ENCODE assay signal across 24 cellular contexts in the genomic region with DNA sequence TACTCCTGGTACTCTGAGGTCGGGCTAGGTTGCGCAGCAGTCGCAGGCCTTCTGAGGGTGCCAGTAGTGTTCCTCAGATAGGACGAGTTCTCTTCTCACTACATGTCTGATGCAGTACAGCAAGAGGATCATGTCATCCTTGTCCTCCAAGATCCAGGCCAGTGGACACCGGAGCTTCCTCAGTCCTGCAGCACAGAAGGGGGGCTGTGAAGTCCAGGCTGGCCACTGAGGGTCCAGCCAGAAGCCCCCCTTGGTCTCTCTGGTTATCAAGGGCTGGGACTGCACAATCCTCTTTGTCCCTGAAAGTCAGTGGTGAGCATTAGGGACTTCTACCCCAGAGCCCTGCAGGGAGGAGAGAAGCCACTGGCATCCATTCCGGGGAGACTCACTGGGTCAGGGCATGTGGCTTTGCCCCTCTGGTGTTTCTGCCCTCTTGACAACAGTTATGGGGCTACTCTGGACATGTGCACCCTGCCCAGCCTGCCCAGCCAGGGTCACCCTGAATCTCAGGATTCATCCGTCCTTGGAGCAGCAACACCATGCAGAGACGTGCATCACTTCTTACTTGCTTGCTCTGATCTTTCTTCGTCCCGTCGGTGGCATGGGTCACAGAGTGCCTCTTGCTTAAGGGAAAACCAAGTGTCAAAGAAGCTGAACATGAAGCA.
DNase-seq lines count a peak whose midpoint lies in the region; ATAC-seq and TF ChIP-seq lines count a peak whose summit lies in the region.
"Had no signal": no experiment of that assay in that cellular context is flagged by ENCODE, and none has a peak within 500 bp of the region (broad histone marks: within the 10 kb centered on the region; RNA-seq: fewer than 3 reads in every experiment).

No MANE protein-coding gene starts in this region.

- H3K9me3 ChIP-seq in right lobe of liver (no peaks in the 10 kb centered on the region), suprapubic skin (no peaks in the 10 kb centered on the region)
- H3K9me3 ChIP-seq: body of pancreas, esophagus squamous epithelium, gastrocnemius medialis, thyroid gland had no signal

- no peaks in the 10 kb centered on the region for H3K4me1 Mint-ChIP-seq in activated T-helper 2 cell treated with anti-CD3 and anti-CD28 coated beads, Interferon-gamma antibody, Interleukin-2, Interleukin-4, amounts not matched to agents 10 μg/mL and 5 μg/mL and 100 μg/mL, durations not matched to agents 14 hours and 24 hours and 36 hours (ENCODE audit: low read depth)
- H3K4me1 Mint-ChIP-seq: CD4-positive, alpha-beta memory T cell had no signal

- no peaks in the 10 kb centered on the region for H3K36me3 Mint-ChIP-seq in activated T-helper 2 cell treated with anti-CD3 and anti-CD28 coated beads, Interferon-gamma antibody, Interleukin-2, Interleukin-4, amounts not matched to agents 10 μg/mL and 5 μg/mL and 100 μg/mL, durations not matched to agents 14 hours and 24 hours and 36 hours (ENCODE audit: low read depth)
- H3K36me3 Mint-ChIP-seq: CD4-positive, alpha-beta memory T cell had no signal

- no peak for TF ChIP-seq EP300 in suprapubic skin (IDR thresholded peaks at IDR 0.05)

- H3K4me3 Mint-ChIP-seq in activated T-helper 2 cell treated with anti-CD3 and anti-CD28 coated beads, Interferon-gamma antibody, Interleukin-2, Interleukin-4, amounts not matched to agents 10 μg/mL and 5 μg/mL and 100 μg/mL, durations not matched to agents 14 hours and 24 hours and 36 hours (ENCODE audit: low read depth): no peak overlapping the region
- H3K4me3 Mint-ChIP-seq: CD4-positive, alpha-beta memory T cell had no signal

- peak; percentile 47 for DNase-seq in activated CD8-positive, alpha-beta memory T cell treated with anti-CD3 and anti-CD28 coated beads for 24 hours
- DNase-seq in activated CD8-positive, alpha-beta memory T cell treated with anti-CD3 and anti-CD28 coated beads, Interleukin-2, amount 50 U/mL, for 4 hours: no peak
- DNase-seq in activated T-helper 2 cell treated with anti-CD3 and anti-CD28 coated beads, Interferon-gamma antibody, Interleukin-2, Interleukin-4, amounts not matched to agents 10 μg/mL and 5 μg/mL and 100 μg/mL, durations not matched to agents 14 hours and 24 hours and 36 hours (ENCODE audit: low spot score): peak; percentile 7
- peak in 2 of 3 donors; percentile 10 to 41 for DNase-seq in right lobe of liver
- peak; percentile 58 to 69 for DNase-seq in suprapubic skin (ENCODE audit: low spot score in 2 of 2)
- DNase-seq in SHP77 treated with DMSO at 0.1 percent for 48 hours (lab: John Stamatoyannopoulos, UW): no peak
- no peak for DNase-seq in C1 segment of cervical spinal cord (lab: John Stamatoyannopoulos, UW)
- DNase-seq: activated CD4-positive, alpha-beta T cell treated with anti-CD3 and anti-CD28 coated beads, Interleukin-2, amount 50 U/mL, for 4 hours; CD4-positive, alpha-beta memory T cell; DMS 273 treated with DMSO at 0.1 percent for 48 hours; esophagus squamous epithelium; H7; mesenchymal stem cell; NCI-H1048; NCI-H2029; NCI-H69; RPMI8226; stimulated activated CD4-positive, alpha-beta T cell treated with anti-CD3 and anti-CD28 coated beads, Interleukin-4, amount 100 ng/mL, for 4 hours; stimulated activated naive CD4-positive, alpha-beta T cell treated with Interleukin-2 at 50 U/mL for 16 hours; thyroid gland had no signal

- intact Hi-C loops in activated T-helper 2 cell treated with anti-CD3 and anti-CD28 coated beads, Interferon-gamma antibody, Interleukin-2, Interleukin-4, amounts not matched to agents 10 μg/mL and 5 μg/mL and 100 μg/mL, durations not matched to agents 14 hours and 24 hours and 36 hours (cut with micrococcal nuclease): no loop called here
- intact Hi-C loops in right lobe of liver (cut with DNase I): loop anchor here in 1 of 2 donors (10.0 kb wide), 1 partner anchor 185 kb away; a partner anchor contains a TSS

- no peaks in the 10 kb centered on the region for H3K9me3 Mint-ChIP-seq in activated T-helper 2 cell treated with anti-CD3 and anti-CD28 coated beads, Interferon-gamma antibody, Interleukin-2, Interleukin-4, amounts not matched to agents 10 μg/mL and 5 μg/mL and 100 μg/mL, durations not matched to agents 14 hours and 24 hours and 36 hours
- H3K9me3 Mint-ChIP-seq: CD4-positive, alpha-beta memory T cell had no signal

- TF ChIP-seq CTCF in right lobe of liver (IDR thresholded peaks at IDR 0.05) (no peak), suprapubic skin (IDR thresholded peaks at IDR 0.05) (no peak)

- H3K27me3 ChIP-seq in right lobe of liver (no peaks in the 10 kb centered on the region), suprapubic skin (no peaks in the 10 kb centered on the region)
- H3K27me3 ChIP-seq: body of pancreas, esophagus squamous epithelium, gastrocnemius medialis, thyroid gland had no signal

- 44% methylated on average over 8 of the region's 11 CpGs for WGBS in right lobe of liver (ENCODE audit: insufficient coverage, low coverage, low lambda C conversion rate, missing lambda C conversion rate)
- WGBS in suprapubic skin: 85% methylated on average over 10 of the region's 11 CpGs

- no peak for ATAC-seq in right lobe of liver
- ATAC-seq in HG02610 (IDR thresholded peaks at IDR 0.05; ENCODE audit: unreplicated experiment): no peak

- TF ChIP-seq POLR2A in right lobe of liver (IDR thresholded peaks at IDR 0.05): no peak
- no peak for TF ChIP-seq POLR2A in suprapubic skin (IDR thresholded peaks at IDR 0.05)

- H3K36me3 ChIP-seq in right lobe of liver: peaks cover 0 to 15% (median 3%) of the 10 kb centered on the region in 4 donors
- no peaks in the 10 kb centered on the region for H3K36me3 ChIP-seq in suprapubic skin
- H3K36me3 ChIP-seq: esophagus squamous epithelium, gastrocnemius medialis, thyroid gland had no signal

- peaks cover 0 to 79% (median 33%) of the 10 kb centered on the region in 4 donors for H3K4me1 ChIP-seq in right lobe of liver
- no peaks in the 10 kb centered on the region for H3K4me1 ChIP-seq in suprapubic skin
- H3K4me1 ChIP-seq: body of pancreas, esophagus squamous epithelium, gastrocnemius medialis, thyroid gland had no signal

- H3K27me3 Mint-ChIP-seq in activated T-helper 2 cell treated with anti-CD3 and anti-CD28 coated beads, Interferon-gamma antibody, Interleukin-2, Interleukin-4, amounts not matched to agents 10 μg/mL and 5 μg/mL and 100 μg/mL, durations not matched to agents 14 hours and 24 hours and 36 hours (ENCODE audit: low read depth): peaks cover 3% of the 10 kb centered on the region

- H3K4me3 ChIP-seq in right lobe of liver: no peak overlapping the region
- no peak overlapping the region for H3K4me3 ChIP-seq in suprapubic skin
- H3K4me3 ChIP-seq: body of pancreas, esophagus squamous epithelium, gastrocnemius medialis, thyroid gland had no signal

- H3K27ac ChIP-seq in right lobe of liver (peak overlapping the region; percentile 17 to 89 (median 85)), suprapubic skin (no peak overlapping the region)
- H3K27ac ChIP-seq: body of pancreas, thyroid gland, VCaP had no signal

- H3K27ac Mint-ChIP-seq in activated T-helper 2 cell treated with anti-CD3 and anti-CD28 coated beads, Interferon-gamma antibody, Interleukin-2, Interleukin-4, amounts not matched to agents 10 μg/mL and 5 μg/mL and 100 μg/mL, durations not matched to agents 14 hours and 24 hours and 36 hours: no peak overlapping the region

Comparison
In these comparisons a context has a peak if more than half of its experiments do, and no peak if none do; other contexts are left out.
1. DNase-seq: peak in activated CD8-positive, alpha-beta memory T cell treated with anti-CD3 and anti-CD28 coated beads for 24 hours (single experiment), activated T-helper 2 cell treated with anti-CD3 and anti-CD28 coated beads, Interferon-gamma antibody, Interleukin-2, Interleukin-4, amounts not matched to agents 10 μg/mL and 5 μg/mL and 100 μg/mL, durations not matched to agents 14 hours and 24 hours and 36 hours (single experiment), right lobe of liver (2 of 3) and suprapubic skin (2 of 2); none in activated CD8-positive, alpha-beta memory T cell treated with anti-CD3 and anti-CD28 coated beads, Interleukin-2, amount 50 U/mL, for 4 hours (single experiment), SHP77 treated with DMSO at 0.1 percent for 48 hours (single experiment) and C1 segment of cervical spinal cord (0 of 14).